15 cellular contexts compared by ENCODE assay signal in genomic region chr19:40650749-40651305, GRCh38. TPM values are rescaled to one million over a fixed set of nuclear protein-coding genes. Genes with fewer than 3 reads are reported as not detected.
A peak's percentile ranks its signal among the peaks of the same experiment; 100 is the strongest.
DNase-seq lines count a peak whose midpoint lies in the region; ATAC-seq and TF ChIP-seq lines count a peak whose summit lies in the region.
"Had no signal": no experiment of that assay in that cellular context is flagged by ENCODE, and none has a peak within 500 bp of the region (broad histone marks: within the 10 kb centered on the region; RNA-seq: fewer than 3 reads in every experiment).

No MANE protein-coding gene starts in this region.

- no peaks in the 10 kb centered on the region for H3K9me3 Mint-ChIP-seq in MCF 10A (ENCODE audit: unreplicated experiment)
- no peaks in the 10 kb centered on the region for H3K9me3 Mint-ChIP-seq in T-helper 2 cell treated with Interferon-gamma antibody and Interleukin-4, amounts not matched to agents 5 μg/mL and 100 μg/mL, for 36 hours
- H3K9me3 Mint-ChIP-seq: immature natural killer cell, naive B cell had no signal

- H3K4me1 Mint-ChIP-seq in MCF 10A (ENCODE audit: insufficient read depth, unreplicated experiment): peaks cover 25% of the 10 kb centered on the region
- peaks cover 5% of the 10 kb centered on the region for H3K4me1 Mint-ChIP-seq in T-helper 2 cell treated with Interferon-gamma antibody and Interleukin-4, amounts not matched to agents 5 μg/mL and 100 μg/mL, for 36 hours (ENCODE audit: low read depth)
- H3K4me1 Mint-ChIP-seq: endodermal cell, immature natural killer cell, naive B cell had no signal

- no peak for TF ChIP-seq POLR2A in breast epithelium (IDR thresholded peaks at IDR 0.05)
- TF ChIP-seq POLR2A in uterus (IDR thresholded peaks at IDR 0.05): no peak
- TF ChIP-seq POLR2A in GM18505 (IDR thresholded peaks at IDR 0.05; ENCODE audit: borderline replicate concordance, extremely low read depth, insufficient read depth, insufficient read length): no peak

- H3K36me3 ChIP-seq in breast epithelium (no peaks in the 10 kb centered on the region), fibroblast of lung (ENCODE audit: control insufficient read depth, insufficient read depth, low read length) (no peaks in the 10 kb centered on the region), muscle layer of colon (ENCODE audit: insufficient read depth, low read length) (no peaks in the 10 kb centered on the region), uterus (no peaks in the 10 kb centered on the region)

- H3K27ac ChIP-seq in breast epithelium: peak overlapping the region; percentile 78 to 83
- H3K27ac ChIP-seq in fibroblast of lung (ENCODE audit: insufficient read depth, low read length): peak overlapping the region; percentile 40
- peak overlapping the region; percentile 7 for H3K27ac ChIP-seq in muscle layer of colon (ENCODE audit: low read depth, low read length)
- peak overlapping the region; percentile 28 to 74 for H3K27ac ChIP-seq in uterus
- H3K27ac ChIP-seq: 22Rv1, testis had no signal

- H3K9me3 ChIP-seq in breast epithelium (no peaks in the 10 kb centered on the region), fibroblast of lung (ENCODE audit: control insufficient read depth, insufficient read depth, low read depth, low read length) (no peaks in the 10 kb centered on the region), muscle layer of colon (ENCODE audit: low read length) (no peaks in the 10 kb centered on the region), uterus (no peaks in the 10 kb centered on the region)
- H3K9me3 ChIP-seq: SK-N-SH, testis had no signal

- ATAC-seq in GM18505 (IDR thresholded peaks at IDR 0.05; ENCODE audit: unreplicated experiment) (no peak), GM19395 (IDR thresholded peaks at IDR 0.05; ENCODE audit: unreplicated experiment) (no peak)

- H3K4me3 Mint-ChIP-seq in MCF 10A (ENCODE audit: unreplicated experiment): no peak overlapping the region
- H3K4me3 Mint-ChIP-seq in T-helper 2 cell treated with Interferon-gamma antibody and Interleukin-4, amounts not matched to agents 5 μg/mL and 100 μg/mL, for 36 hours: no peak overlapping the region
- H3K4me3 Mint-ChIP-seq: endodermal cell, immature natural killer cell, naive B cell had no signal

- DNase-seq in breast epithelium (ENCODE audit: low spot score in 2 of 2): peak in 1 of 2 donors; percentile 64
- DNase-seq in MCF 10A (ENCODE audit: unreplicated experiment): no peak
- peak; percentile 87 to 94 for DNase-seq in fibroblast of lung (ENCODE audit: low read depth in 2 of 2)
- DNase-seq in uterus: peak in 1 of 2 donors; percentile 72
- DNase-seq in T-helper 2 cell treated with Interferon-gamma antibody and Interleukin-4, amounts not matched to agents 5 μg/mL and 100 μg/mL, for 36 hours (ENCODE audit: low spot score): no peak
- DNase-seq: endodermal cell, immature natural killer cell, naive B cell had no signal

- H3K27ac Mint-ChIP-seq in MCF 10A (ENCODE audit: low read depth, unreplicated experiment): no peak overlapping the region
- H3K27ac Mint-ChIP-seq in T-helper 2 cell treated with Interferon-gamma antibody and Interleukin-4, amounts not matched to agents 5 μg/mL and 100 μg/mL, for 36 hours: no peak overlapping the region
- H3K27ac Mint-ChIP-seq: endodermal cell, naive B cell had no signal

- no peaks in the 10 kb centered on the region for H4K20me1 ChIP-seq in fibroblast of lung (ENCODE audit: control insufficient read depth, extremely low read depth, insufficient read depth, low read length)

- H3K36me3 Mint-ChIP-seq in MCF 10A (ENCODE audit: insufficient read depth, unreplicated experiment): no peaks in the 10 kb centered on the region
- H3K36me3 Mint-ChIP-seq in T-helper 2 cell treated with Interferon-gamma antibody and Interleukin-4, amounts not matched to agents 5 μg/mL and 100 μg/mL, for 36 hours (ENCODE audit: low read depth): no peaks in the 10 kb centered on the region
- H3K36me3 Mint-ChIP-seq: naive B cell had no signal

- H3K27me3 ChIP-seq in breast epithelium (no peaks in the 10 kb centered on the region), fibroblast of lung (ENCODE audit: control insufficient read depth, insufficient read depth, low read length) (no peaks in the 10 kb centered on the region), muscle layer of colon (ENCODE audit: control insufficient read depth in 1 of 2, insufficient read depth in 2 of 2, low read length in 2 of 2) (no peaks in the 10 kb centered on the region), uterus (no peaks in the 10 kb centered on the region)
- H3K27me3 ChIP-seq: testis had no signal

- TF ChIP-seq CTCF in breast epithelium (IDR thresholded peaks at IDR 0.05): no peak
- TF ChIP-seq CTCF in MCF 10A (IDR thresholded peaks at IDR 0.05; ENCODE audit: unreplicated experiment): no peak
- TF ChIP-seq CTCF in fibroblast of lung (conservative IDR thresholded peaks at IDR 0.05 in 1 of 2, IDR thresholded peaks at IDR 0.05 in 1 of 2; ENCODE audit: low read depth in 1 of 2, low read length in 2 of 2): no peak
- TF ChIP-seq CTCF in uterus (IDR thresholded peaks at IDR 0.05): no peak

- H3K79me2 ChIP-seq in fibroblast of lung (ENCODE audit: control insufficient read depth, insufficient read depth, low read length): no peaks in the 10 kb centered on the region

- no TSS peak for BruUV-seq in MCF 10A (replicated peaks; lab: Mats Ljungman, UMichigan)

- intact Hi-C loops in breast epithelium (cut with DNase I; ENCODE audit: low total_unique reads) (no loop called here), MCF 10A (cut with micrococcal nuclease) (no loop called here), uterus (cut with DNase I; ENCODE audit: low total_unique reads) (no loop called here)

- H2AFZ ChIP-seq in fibroblast of lung (ENCODE audit: low read length): peak overlapping the region; percentile 43

- CTCF ChIA-PET in MCF 10A (lab: Yijun Ruan, JAX): interaction anchor here (0.5 to 1.8 kb wide), 4 partner anchors 16 to 493 kb away, joined by 3 to 8 read pairs (median 4); no protein-coding TSS in a partner anchor

- H3K4me1 ChIP-seq in breast epithelium (no peaks in the 10 kb centered on the region), fibroblast of lung (ENCODE audit: control insufficient read depth, extremely low read depth, insufficient read depth, low read length) (peaks cover 16% of the 10 kb centered on the region), muscle layer of colon (ENCODE audit: insufficient read depth, low read length) (peaks cover 30% of the 10 kb centered on the region), uterus (peaks cover 0 to 5% of the 10 kb centered on the region in 2 donors)

- POLR2A ChIA-PET in MCF 10A (lab: Yijun Ruan, JAX): interaction anchor here (0.7 kb wide), 1 partner anchor 224 kb away, joined by 3 read pairs; no protein-coding TSS in a partner anchor

- no peak overlapping the region for H3K4me2 ChIP-seq in fibroblast of lung (ENCODE audit: extremely low read depth, insufficient read depth, low read length)
- H3K4me2 ChIP-seq: SK-N-SH had no signal

- no peak overlapping the region for H3K9ac ChIP-seq in fibroblast of lung (ENCODE audit: insufficient read depth, low read length)
- H3K9ac ChIP-seq in muscle layer of colon (ENCODE audit: low read length): no peak overlapping the region
- H3K9ac ChIP-seq: SK-N-SH had no signal

- H3K27me3 Mint-ChIP-seq in MCF 10A (ENCODE audit: insufficient read depth, unreplicated experiment): no peaks in the 10 kb centered on the region
- peaks cover 4% of the 10 kb centered on the region for H3K27me3 Mint-ChIP-seq in T-helper 2 cell treated with Interferon-gamma antibody and Interleukin-4, amounts not matched to agents 5 μg/mL and 100 μg/mL, for 36 hours (ENCODE audit: low read depth)

- H3K4me3 ChIP-seq in breast epithelium (no peak overlapping the region), fibroblast of lung (replicated peaks in 1 of 4; ENCODE audit: control extremely low read depth in 1 of 4, insufficient read depth in 1 of 4, low read depth in 3 of 4, low read length in 4 of 4) (no peak overlapping the region), muscle layer of colon (ENCODE audit: low read depth in 1 of 2, low read length in 2 of 2) (peak overlapping the region in 1 of 2 donors; percentile 5), uterus (no peak overlapping the region)
- H3K4me3 ChIP-seq: skin epidermis had no signal

RNA-seq across cellular contexts. Expression of gene NUMBL, which starts 39.6 kb away (rescaled TPM):
- total RNA-seq in breast epithelium: 10 to 100 TPM; 24.6 to 34.7 (median 30.9) TPM
- 18.4 and 21.1 TPM in 2 replicates for total RNA-seq in MCF 10A (2022)
- 30.6 and 33.4 TPM in 2 replicates for total RNA-seq in fibroblast of lung
- 26.2 and 28.2 TPM in 2 replicates for polyA plus RNA-seq in fibroblast of lung
- polyA plus RNA-seq in fibroblast of lung (2012): 39.8 TPM in 2 replicates
- 45.4 and 48.6 TPM in 2 replicates for polyA minus RNA-seq in fibroblast of lung (ENCODE audit: low replicate concordance)
- 10 to 100 TPM; 18.8 to 90.5 (median 44.3) TPM for total RNA-seq in uterus

RNA-seq across cellular contexts. Expression of gene LTBP4, which starts 49.7 kb away (rescaled TPM):
- total RNA-seq in breast epithelium (100 to 1,000 TPM in 1 of 3 donors, 10 to 100 TPM in 2; 52.7 to 130 (median 89.1) TPM), MCF 10A (2022) (76.4 and 103 TPM in 2 replicates), fibroblast of lung (46.4 and 60.9 TPM in 2 replicates), uterus (1,000 to 10,000 TPM in 1 of 4 donors, 100 to 1,000 TPM in 3; 163 to 1,000 (median 501) TPM)
- polyA plus RNA-seq in fibroblast of lung: 29.6 and 31.7 TPM in 2 replicates
- 118 and 124 TPM in 2 replicates for polyA plus RNA-seq in fibroblast of lung (2012)
- 119 and 145 TPM in 2 replicates for polyA minus RNA-seq in fibroblast of lung (ENCODE audit: low replicate concordance)

Comparison
In these comparisons a context has a peak if more than half of its experiments do, and no peak if none do; other contexts are left out.
1. DNase-seq: peak in fibroblast of lung (2 of 2); none in MCF 10A (single experiment) and T-helper 2 cell treated with Interferon-gamma antibody and Interleukin-4, amounts not matched to agents 5 μg/mL and 100 μg/mL, for 36 hours (single experiment).
2. H3K27ac ChIP-seq: peak in every context shown above with its lines; median percentile 80 in breast epithelium; 51 in uterus; 40 in fibroblast of lung; 7 in muscle layer of colon.